8 cellular contexts compared by ENCODE assay signal in the genomic region with DNA sequence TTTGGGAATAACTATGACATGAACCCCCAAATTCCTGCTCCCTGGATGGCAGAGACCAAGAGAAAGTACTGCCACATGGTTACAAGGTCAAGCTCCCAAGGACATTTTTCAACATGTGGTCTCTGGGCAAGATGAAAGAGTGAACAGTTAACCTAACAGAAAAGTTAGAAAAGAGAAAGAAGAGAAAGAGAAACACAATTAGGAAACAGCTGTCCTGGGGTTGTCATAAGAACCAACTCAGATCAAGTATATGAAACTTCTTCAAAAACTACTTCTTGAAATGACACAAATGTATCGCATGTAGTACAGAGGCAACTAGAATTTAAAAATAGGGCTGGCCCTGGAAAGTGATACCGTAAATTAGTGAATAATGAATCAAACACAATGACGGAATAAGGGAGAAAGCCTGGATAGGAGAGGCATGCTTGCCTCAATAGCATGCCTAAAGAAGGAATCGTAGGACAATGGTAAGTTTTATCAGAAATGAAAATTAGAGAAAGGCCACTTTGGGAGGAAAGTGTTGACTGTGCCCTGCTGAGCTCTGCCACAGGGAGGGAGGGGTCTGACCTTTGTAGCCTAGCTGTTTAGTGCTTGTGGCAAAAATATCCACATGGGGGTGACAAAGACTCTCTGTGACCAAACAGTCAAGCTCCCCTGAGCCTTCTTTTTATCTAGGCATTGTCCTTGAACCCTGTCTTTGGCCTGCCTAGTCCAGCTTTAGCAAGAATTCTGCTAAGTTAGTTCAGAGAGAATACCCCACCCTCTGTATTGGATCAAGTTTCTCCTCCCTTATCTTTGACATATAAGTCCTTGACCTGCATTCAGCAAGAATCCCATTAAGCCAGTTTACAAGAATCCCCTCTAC. TPM values are rescaled to one million over a fixed set of nuclear protein-coding genes. Genes with fewer than 3 reads are reported as not detected.
DNase-seq lines count a peak whose midpoint lies in the region; ATAC-seq and TF ChIP-seq lines count a peak whose summit lies in the region.

No MANE protein-coding gene starts in this region.

- H3K27me3 ChIP-seq in CD4-positive, alpha-beta T cell (ENCODE audit: control insufficient read depth, insufficient read depth, low read length), result peaks cover 14% of the 10 kb centered on the region

- peak; percentile 25 for TF ChIP-seq CTCF in CD4-positive, alpha-beta T cell (IDR thresholded peaks at IDR 0.05)
- TF ChIP-seq CTCF in activated CD8-positive, alpha-beta T cell treated with anti-CD3 and anti-CD28 coated beads for 36 hours (IDR thresholded peaks at IDR 0.05), result peak; percentile 22
- peak; percentile 31 for TF ChIP-seq CTCF in neural crest cell (conservative IDR thresholded peaks at IDR 0.05)

- no peak for DNase-seq in CD4-positive, alpha-beta T cell
- DNase-seq in activated CD8-positive, alpha-beta T cell treated with anti-CD3 and anti-CD28 coated beads for 36 hours, result peak; percentile 48
- no peak for DNase-seq in neural crest cell (ENCODE audit: low read depth, low spot score)
- no peak for DNase-seq in NCI-H2029 treated with DMSO at 0.1 percent for 48 hours (lab: John Stamatoyannopoulos, UW)
- DNase-seq in A172 (ENCODE audit: low spot score), result no peak

- no peak overlapping the region for H3K27ac Mint-ChIP-seq in CD4-positive, alpha-beta T cell
- no peak overlapping the region for H3K27ac Mint-ChIP-seq in activated CD8-positive, alpha-beta T cell treated with anti-CD3 and anti-CD28 coated beads for 36 hours
- H3K27ac Mint-ChIP-seq in neural crest cell (ENCODE audit: unreplicated experiment), result no peak overlapping the region

- ATAC-seq in CD4-positive, alpha-beta T cell (ENCODE audit: poor library complexity), result peak; percentile 27
- peak; percentile 16 for ATAC-seq in GM19023 (IDR thresholded peaks at IDR 0.05; ENCODE audit: unreplicated experiment)
- peak; percentile 29 for ATAC-seq in HG03565 (IDR thresholded peaks at IDR 0.05; ENCODE audit: unreplicated experiment)
- peak; percentile 42 for ATAC-seq in activated CD8-positive, alpha-beta T cell treated with anti-CD3 and anti-CD28 coated beads for 36 hours
- ATAC-seq in GM19328 (IDR thresholded peaks at IDR 0.05; ENCODE audit: unreplicated experiment), result no peak

- H3K27ac ChIP-seq in CD4-positive, alpha-beta T cell (ENCODE audit: low read depth, low read length), result no peak overlapping the region

- no peaks in the 10 kb centered on the region for H3K9me3 ChIP-seq in CD4-positive, alpha-beta T cell (ENCODE audit: control insufficient read depth, low read length)

- intact Hi-C loops in CD4-positive, alpha-beta T cell (cut with DNase I, micrococcal nuclease), result loop anchor here (1.0 to 2.0 kb wide), 2 partner anchors 78 to 79 kb away; no protein-coding TSS in a partner anchor
- intact Hi-C loops in activated CD8-positive, alpha-beta T cell treated with anti-CD3 and anti-CD28 coated beads for 36 hours (cut with micrococcal nuclease), result no loop called here

- CTCF ChIA-PET in CD4-positive, alpha-beta T cell (lab: Charles Lee), result interaction anchor here (0.7 to 1.2 kb wide), 3 partner anchors 28 to 78 kb away, joined by 3 to 6 read pairs (median 4); no protein-coding TSS in a partner anchor
- CTCF ChIA-PET in activated CD8-positive, alpha-beta T cell treated with anti-CD3 and anti-CD28 coated beads for 36 hours (lab: Charles Lee), result interaction anchor here (0.7 to 6.5 kb wide), 12 partner anchors 9 to 129 kb away, joined by 3 to 47 read pairs (median 4); a partner anchor contains a TSS

- no peaks in the 10 kb centered on the region for H3K9me3 Mint-ChIP-seq in CD4-positive, alpha-beta T cell
- H3K9me3 Mint-ChIP-seq in activated CD8-positive, alpha-beta T cell treated with anti-CD3 and anti-CD28 coated beads for 36 hours, result no peaks in the 10 kb centered on the region
- H3K9me3 Mint-ChIP-seq in neural crest cell, result no peaks in the 10 kb centered on the region

- peaks cover 70% of the 10 kb centered on the region for H3K27me3 Mint-ChIP-seq in CD4-positive, alpha-beta T cell
- peaks cover 26% of the 10 kb centered on the region for H3K27me3 Mint-ChIP-seq in activated CD8-positive, alpha-beta T cell treated with anti-CD3 and anti-CD28 coated beads for 36 hours
- peaks cover 26% of the 10 kb centered on the region for H3K27me3 Mint-ChIP-seq in neural crest cell (ENCODE audit: low read depth)

- H3K4me1 Mint-ChIP-seq in CD4-positive, alpha-beta T cell (ENCODE audit: low read depth), result peaks cover 14% of the 10 kb centered on the region
- peaks cover 11% of the 10 kb centered on the region for H3K4me1 Mint-ChIP-seq in activated CD8-positive, alpha-beta T cell treated with anti-CD3 and anti-CD28 coated beads for 36 hours (ENCODE audit: low read depth)
- H3K4me1 Mint-ChIP-seq in neural crest cell, result peaks cover 10% of the 10 kb centered on the region

- no peaks in the 10 kb centered on the region for H3K36me3 Mint-ChIP-seq in CD4-positive, alpha-beta T cell (ENCODE audit: low read depth)
- no peaks in the 10 kb centered on the region for H3K36me3 Mint-ChIP-seq in activated CD8-positive, alpha-beta T cell treated with anti-CD3 and anti-CD28 coated beads for 36 hours (ENCODE audit: low read depth)
- no peaks in the 10 kb centered on the region for H3K36me3 Mint-ChIP-seq in neural crest cell (ENCODE audit: low read depth)

- POLR2A ChIA-PET in CD4-positive, alpha-beta T cell (lab: Charles Lee), result interaction anchor here (1.1 kb wide), 1 partner anchor 70 kb away, joined by 3 read pairs; no protein-coding TSS in a partner anchor
- POLR2A ChIA-PET in activated CD8-positive, alpha-beta T cell treated with anti-CD3 and anti-CD28 coated beads for 36 hours (lab: Charles Lee), result interaction anchor here (1.4 kb wide), 1 partner anchor 69 kb away, joined by 3 read pairs; no protein-coding TSS in a partner anchor

- H3K4me3 Mint-ChIP-seq in CD4-positive, alpha-beta T cell, result no peak overlapping the region
- H3K4me3 Mint-ChIP-seq in activated CD8-positive, alpha-beta T cell treated with anti-CD3 and anti-CD28 coated beads for 36 hours, result no peak overlapping the region
- peak overlapping the region; percentile 1 for H3K4me3 Mint-ChIP-seq in neural crest cell

RNA-seq across cellular contexts. Expression of a gene that starts 4.3 kb away (rescaled TPM):
- 1 to 10 TPM; 1.3 to 1.4 TPM for total RNA-seq in CD4-positive, alpha-beta T cell
- total RNA-seq in activated CD8-positive, alpha-beta T cell treated with anti-CD3 and anti-CD28 coated beads for 36 hours, result 1 to 10 TPM; 2.2 to 2.3 TPM
- 9.1 and 10.1 TPM in 2 replicates for total RNA-seq in neural crest cell
- 29.6 and 71.1 TPM in 2 replicates for total RNA-seq in A172 (2014; rRNA removed; shearing (Covaris generic))

RNA-seq across cellular contexts. Expression of a gene that starts 52.5 kb away (rescaled TPM):
- not detected for total RNA-seq in CD4-positive, alpha-beta T cell
- total RNA-seq in activated CD8-positive, alpha-beta T cell treated with anti-CD3 and anti-CD28 coated beads for 36 hours, result not detected
- not detected in 2 replicates for total RNA-seq in neural crest cell
- 0.31 and 0.47 TPM in 2 replicates for total RNA-seq in A172 (2014; rRNA removed; shearing (Covaris generic))
